9 cellular contexts compared by ENCODE assay signal in the genomic region with DNA sequence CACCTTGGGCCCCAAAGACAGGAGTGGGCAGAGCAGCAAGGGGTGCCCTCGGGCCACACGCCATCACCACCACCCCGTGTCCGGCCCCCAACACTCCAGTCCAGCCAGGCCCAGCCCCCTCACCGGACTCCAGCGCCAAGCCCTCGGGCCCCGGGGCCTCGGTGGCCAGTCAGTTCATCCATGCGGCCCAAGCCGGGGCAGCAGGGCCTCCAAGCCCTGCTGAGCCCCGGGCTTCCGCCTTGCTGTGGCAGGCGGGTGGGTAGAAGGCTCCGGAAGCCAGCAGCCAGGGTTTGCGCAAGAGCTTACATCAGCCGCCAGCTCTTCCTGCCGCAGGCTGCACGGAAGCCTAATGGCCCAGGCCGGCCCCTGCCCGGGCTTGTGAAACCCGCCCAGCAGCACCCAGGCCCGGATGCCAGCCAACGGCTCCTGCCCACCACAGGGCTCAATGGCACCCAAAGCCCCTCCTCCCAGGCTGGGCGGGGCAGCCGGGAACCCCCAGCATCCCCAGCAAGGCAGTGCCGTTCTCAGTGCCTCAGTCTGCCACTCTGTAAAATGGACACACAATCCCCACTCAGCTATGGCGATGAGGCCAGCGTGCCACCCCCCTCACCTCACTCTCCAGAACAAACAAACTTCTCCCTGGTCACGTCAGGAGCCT. TPM values are rescaled to one million over a fixed set of nuclear protein-coding genes. Genes with fewer than 3 reads are reported as not detected.
DNase-seq lines count a peak whose midpoint lies in the region; ATAC-seq and TF ChIP-seq lines count a peak whose summit lies in the region.
"Had no signal": no experiment of that assay in that cellular context is flagged by ENCODE, and none has a peak within 500 bp of the region (broad histone marks: within the 10 kb centered on the region; RNA-seq: fewer than 3 reads in every experiment).

No MANE protein-coding gene starts in this region.

- peaks cover 13 to 44% (median 34%) of the 10 kb centered on the region in 4 donors for H3K4me1 Mint-ChIP-seq in CD4-positive, alpha-beta memory T cell

- no peak overlapping the region for H3K4me2 ChIP-seq in hepatocyte

- H3K27me3 Mint-ChIP-seq in CD4-positive, alpha-beta memory T cell: no peaks in the 10 kb centered on the region

- no peaks in the 10 kb centered on the region for H3K9me3 Mint-ChIP-seq in CD4-positive, alpha-beta memory T cell

- no peaks in the 10 kb centered on the region for H3K9me2 ChIP-seq in hepatocyte (replicated peaks; ENCODE audit: insufficient read depth)

- peak overlapping the region; percentile 90 for H3K27ac ChIP-seq in CD4-positive, alpha-beta memory T cell (ENCODE audit: low read depth, low read length)
- H3K27ac ChIP-seq in hepatocyte: peak overlapping the region; percentile 20
- H3K27ac ChIP-seq: VCaP had no signal

- peak overlapping the region; percentile 82 to 93 (median 86) for H3K4me3 Mint-ChIP-seq in CD4-positive, alpha-beta memory T cell

- H2AFZ ChIP-seq in hepatocyte: no peak overlapping the region

- POLR2A ChIA-PET in CD4-positive, alpha-beta memory T cell (lab: Charles Lee; ENCODE audit: partially characterized antibody): interaction anchor here (0.6 to 3.0 kb wide), 16 partner anchors 8 to 622 kb away, joined by 3 to 44 read pairs (median 4); a partner anchor contains a TSS

- intact Hi-C loops in CD4-positive, alpha-beta memory T cell (cut with micrococcal nuclease): loop anchor here (1.0 to 2.0 kb wide), 3 partner anchors 25 to 162 kb away; no protein-coding TSS in a partner anchor

- H3K27ac Mint-ChIP-seq in CD4-positive, alpha-beta memory T cell: peak overlapping the region; percentile 95 to 99 (median 96)

- peaks cover 99% of the 10 kb centered on the region for H4K20me1 ChIP-seq in hepatocyte (ENCODE audit: insufficient read depth, poor library complexity, severe bottlenecking)

- peak overlapping the region; percentile 81 to 85 for H3K4me3 ChIP-seq in CD4-positive, alpha-beta memory T cell (ENCODE audit: low read length in 2 of 2)
- no peak overlapping the region for H3K4me3 ChIP-seq in hepatocyte

- peaks cover 27% of the 10 kb centered on the region for H3K4me1 ChIP-seq in CD4-positive, alpha-beta memory T cell (ENCODE audit: insufficient read depth, low read length)
- no peaks in the 10 kb centered on the region for H3K4me1 ChIP-seq in hepatocyte (ENCODE audit: insufficient read depth)

- H3K79me2 ChIP-seq in hepatocyte: peaks cover 100% of the 10 kb centered on the region

- peaks cover 12 to 18% of the 10 kb centered on the region in 2 donors for H3K36me3 Mint-ChIP-seq in CD4-positive, alpha-beta memory T cell

- no peak for TF ChIP-seq CTCF in hepatocyte (IDR thresholded peaks at IDR 0.05; ENCODE audit: poor library complexity)

- no peaks in the 10 kb centered on the region for H3K9me3 ChIP-seq in CD4-positive, alpha-beta memory T cell (ENCODE audit: control insufficient read depth in 1 of 2, low read length in 2 of 2)
- H3K9me3 ChIP-seq in hepatocyte (ENCODE audit: low read depth): no peaks in the 10 kb centered on the region

- no peaks in the 10 kb centered on the region for H3K27me3 ChIP-seq in CD4-positive, alpha-beta memory T cell (ENCODE audit: insufficient read depth, low read length)
- no peaks in the 10 kb centered on the region for H3K27me3 ChIP-seq in hepatocyte

- DNase-seq in CD4-positive, alpha-beta memory T cell: peak; percentile 92 to 96 (median 95)
- DNase-seq in HS-5 (ENCODE audit: low read depth): peak; percentile 92
- DNase-seq in SW 1271 (lab: John Stamatoyannopoulos, UW): peak; percentile 94 to 97
- DNase-seq in activated naive CD8-positive, alpha-beta T cell treated with anti-CD3 and anti-CD28 coated beads, Interleukin-2, amount 50 U/mL, for 16 hours (ENCODE audit: low read depth, low spot score): peak; percentile 48
- DNase-seq in hepatocyte (ENCODE audit: low spot score): peak; percentile 63
- peak; percentile 41 to 77 (median 56) for DNase-seq in stimulated activated CD4-positive, alpha-beta T cell treated with anti-CD3 and anti-CD28 coated beads, Interleukin-1b, Interleukin-23, amount 100 ng/mL, for 24 hours (ENCODE audit: low read depth in 4 of 4, low spot score in 1 of 4)
- no peak for DNase-seq in NCI-H446 (lab: John Stamatoyannopoulos, UW)

- CTCF ChIA-PET in CD4-positive, alpha-beta memory T cell (lab: Charles Lee; ENCODE audit: partially characterized antibody): interaction anchor here (0.9 to 3.1 kb wide), 18 partner anchors 10 to 426 kb away, joined by 3 to 40 read pairs (median 4); a partner anchor contains a TSS

- H3K36me3 ChIP-seq in CD4-positive, alpha-beta memory T cell (ENCODE audit: insufficient read depth, low read length): peaks cover 17% of the 10 kb centered on the region
- no peaks in the 10 kb centered on the region for H3K36me3 ChIP-seq in hepatocyte (replicated peaks; ENCODE audit: insufficient read depth, low read depth)

- peak; percentile 76 for ATAC-seq in GM19467 (IDR thresholded peaks at IDR 0.05; ENCODE audit: unreplicated experiment)

- 88% methylated on average over 30 of the region's 30 CpGs for WGBS in hepatocyte (ENCODE audit: low lambda C conversion rate, missing lambda C conversion rate)

RNA-seq across cellular contexts. Expression of a gene that starts 26.5 kb away (rescaled TPM):
- total RNA-seq in CD4-positive, alpha-beta memory T cell: 10 to 100 TPM; 47.3 to 48.9 TPM
- 1 to 10 TPM in 1 of 2 donors, under 1 TPM in 1; 0.11 to 1.7 TPM for polyA plus RNA-seq in CD4-positive, alpha-beta memory T cell
- total RNA-seq in hepatocyte: 28.2 and 52.8 TPM in 2 replicates
- polyA plus RNA-seq in hepatocyte: 15.2 and 18.1 TPM in 2 replicates

Comparison
In these comparisons a context has a peak if more than half of its experiments do, and no peak if none do; other contexts are left out.
1. DNase-seq: peak in CD4-positive, alpha-beta memory T cell (5 of 5), HS-5 (single experiment), SW 1271 (2 of 2), activated naive CD8-positive, alpha-beta T cell treated with anti-CD3 and anti-CD28 coated beads, Interleukin-2, amount 50 U/mL, for 16 hours (single experiment), hepatocyte (single experiment) and stimulated activated CD4-positive, alpha-beta T cell treated with anti-CD3 and anti-CD28 coated beads, Interleukin-1b, Interleukin-23, amount 100 ng/mL, for 24 hours (4 of 4); none in NCI-H446 (0 of 2).